ENCODE assay signal across 8 cellular contexts in the genomic region with DNA sequence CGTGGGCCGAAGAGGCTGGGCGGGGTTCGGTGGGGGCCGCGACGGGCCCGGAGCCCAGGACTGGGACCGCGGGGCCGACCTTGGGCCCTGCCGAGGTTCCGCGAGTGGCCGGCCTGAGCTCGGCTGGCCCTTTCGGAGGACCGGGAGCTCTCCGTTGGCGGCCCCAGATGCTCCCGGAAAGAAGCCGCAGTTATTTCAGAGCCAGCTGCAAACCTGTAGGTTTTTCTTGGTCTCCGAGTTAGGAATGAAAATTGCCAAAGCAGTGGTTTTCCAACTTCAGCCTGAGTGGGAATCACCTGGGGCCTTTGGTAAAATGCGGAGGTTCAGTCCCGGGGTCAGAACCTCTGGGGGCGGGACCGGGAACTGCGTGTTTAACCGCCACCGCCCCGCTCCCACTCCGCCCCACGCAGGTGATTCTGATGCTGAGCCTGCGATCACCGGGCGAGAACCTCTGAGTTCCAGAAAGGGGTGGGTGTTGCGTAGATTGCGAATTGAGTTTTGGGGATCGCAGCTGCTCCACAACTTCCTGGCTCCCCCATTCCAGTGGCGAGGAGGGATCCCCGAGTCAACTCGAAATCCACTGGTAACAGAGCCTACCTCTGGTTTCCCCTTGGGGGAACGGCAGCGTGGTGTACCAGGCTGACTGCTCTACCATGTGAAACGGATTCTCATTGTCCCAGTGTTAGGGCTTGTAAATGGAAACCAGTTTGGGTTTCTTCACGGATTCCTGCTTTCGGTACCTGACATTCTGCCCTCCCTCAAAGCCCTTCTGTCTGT. TPM values are rescaled to one million over a fixed set of nuclear protein-coding genes. Genes with fewer than 3 reads are reported as not detected.
DNase-seq lines count a peak whose midpoint lies in the region; ATAC-seq, FAIRE-seq and TF ChIP-seq lines count a peak whose summit lies in the region.
"Not testable (repeated sequence)": the region's sequence is repeated elsewhere in the genome, so short reads cannot be mapped to it uniquely, and the experiment has no call there.

No MANE protein-coding gene starts in this region.

- dilution Hi-C loops in keratinocyte (cut with MboI; ENCODE audit: extremely low pct_ligation_motif_present, low sequenced_read_pairs), result not testable (repeated sequence)

- not testable (repeated sequence) for TF ChIP-seq CTCF in OCI-LY1 (IDR thresholded peaks at IDR 0.05; ENCODE audit: low read length); coronary artery (IDR thresholded peaks at IDR 0.05); keratinocyte (optimal IDR thresholded peaks at IDR 0.05 in 1 of 3, IDR thresholded peaks at IDR 0.05 in 1 of 3, conservative IDR thresholded peaks at IDR 0.05 in 1 of 3; ENCODE audit: extremely low read depth in 1 of 3, insufficient read depth in 2 of 3, low read length in 3 of 3)

- peaks cover 28% of the 10 kb centered on the region for H3K4me1 ChIP-seq in OCI-LY1 (ENCODE audit: insufficient read depth, low read length, severe bottlenecking)
- H3K4me1 ChIP-seq in keratinocyte (ENCODE audit: control insufficient read depth, extremely low read depth, insufficient read depth, low read length); rectal smooth muscle tissue (ENCODE audit: control insufficient read depth, insufficient read depth, low read length): not testable (repeated sequence)

- peak overlapping the region; percentile 73 for H3K4me3 ChIP-seq in OCI-LY1 (ENCODE audit: low read depth, low read length, poor library complexity, severe bottlenecking)
- H3K4me3 ChIP-seq in coronary artery, result peak overlapping the region; percentile 93
- peak overlapping the region; percentile 80 to 96 (median 86) for H3K4me3 ChIP-seq in keratinocyte (ENCODE audit: control insufficient read depth in 2 of 3, extremely low read depth in 1 of 3, insufficient read depth in 2 of 3, low read depth in 1 of 3, low read length in 3 of 3)
- H3K4me3 ChIP-seq in rectal smooth muscle tissue (ENCODE audit: low read length), result peak overlapping the region; percentile 77

- H3K79me2 ChIP-seq in OCI-LY1 (ENCODE audit: insufficient read depth, low read length), result not testable (repeated sequence)
- H3K79me2 ChIP-seq in keratinocyte (ENCODE audit: control insufficient read depth, insufficient read depth, low read length), result peaks cover 49% of the 10 kb centered on the region

- DNase-seq in ELF-1 (ENCODE audit: low read depth, low spot score) (peak; percentile 23), substantia nigra (lab: John Stamatoyannopoulos, UW) (peak in 20 of 49 donors; percentile 17 to 58 (median 38))
- peak; percentile 23 to 28 (median 25) for DNase-seq in activated CD8-positive, alpha-beta memory T cell treated with anti-CD3 and anti-CD28 coated beads for 48 hours (ENCODE audit: low read depth in 2 of 3, low spot score in 2 of 3)
- DNase-seq in coronary artery (ENCODE audit: low spot score); keratinocyte (ENCODE audit: low read depth, low spot score): not testable (repeated sequence)

- peak overlapping the region; percentile 80 for H3K4me2 ChIP-seq in OCI-LY1 (ENCODE audit: low read length)
- H3K4me2 ChIP-seq in keratinocyte (ENCODE audit: control insufficient read depth, extremely low read depth, insufficient read depth, low read depth, low read length), result peak overlapping the region; percentile 96

- not testable (repeated sequence) for H3K9me2 ChIP-seq in OCI-LY1 (ENCODE audit: low read depth, low read length)

- H3K9me1 ChIP-seq in keratinocyte (ENCODE audit: control insufficient read depth, extremely low read depth, insufficient read depth, low read length), result not testable (repeated sequence)

- peak overlapping the region; percentile 75 for H3K9ac ChIP-seq in OCI-LY1 (ENCODE audit: low read length)
- H3K9ac ChIP-seq in keratinocyte (ENCODE audit: control insufficient read depth, extremely low read depth, insufficient read depth, low read length), result peak overlapping the region; percentile 88
- peak overlapping the region; percentile 69 for H3K9ac ChIP-seq in rectal smooth muscle tissue (ENCODE audit: low read length)

- not testable (repeated sequence) for H4K20me1 ChIP-seq in OCI-LY1 (ENCODE audit: insufficient read depth, low read length); keratinocyte (ENCODE audit: control insufficient read depth, extremely low read depth, insufficient read depth, low read length)

- H3K27ac ChIP-seq in OCI-LY1 (ENCODE audit: low read depth, low read length, poor library complexity, severe bottlenecking) (peak overlapping the region; percentile 22), coronary artery (peak overlapping the region; percentile 94 to 96), keratinocyte (ENCODE audit: control insufficient read depth, insufficient read depth, low read length) (peak overlapping the region; percentile 80), rectal smooth muscle tissue (ENCODE audit: low read depth, low read length) (peak overlapping the region; percentile 87), substantia nigra (ENCODE audit: low read depth, low read length, poor library complexity, severe bottlenecking) (peak overlapping the region; percentile 82)

- H3K36me3 ChIP-seq in OCI-LY1 (ENCODE audit: insufficient read depth, low read length); keratinocyte (ENCODE audit: control insufficient read depth in 2 of 2, extremely low read depth in 1 of 2, insufficient read depth in 2 of 2, low read length in 2 of 2); rectal smooth muscle tissue (ENCODE audit: control insufficient read depth, insufficient read depth, low read length): not testable (repeated sequence)

- ATAC-seq in HG02981 (IDR thresholded peaks at IDR 0.05; ENCODE audit: unreplicated experiment), result peak; percentile 24

- not testable (repeated sequence) for H3K9me3 ChIP-seq in OCI-LY1 (ENCODE audit: low read length); keratinocyte (ENCODE audit: control insufficient read depth, low read depth, low read length)

- FAIRE-seq in keratinocyte (lab: Jason Lieb, UNC), result not testable (repeated sequence)

- H2AFZ ChIP-seq in OCI-LY1 (ENCODE audit: low read length), result not testable (repeated sequence)
- peak overlapping the region; percentile 88 for H2AFZ ChIP-seq in keratinocyte (ENCODE audit: control insufficient read depth, low read length)

- H3F3A ChIP-seq in OCI-LY1 (ENCODE audit: insufficient read depth, low read length), result not testable (repeated sequence)

- not testable (repeated sequence) for H3K27me3 ChIP-seq in OCI-LY1 (ENCODE audit: insufficient read depth, low read length); keratinocyte (ENCODE audit: control insufficient read depth, extremely low read depth, insufficient read depth, low read length); rectal smooth muscle tissue (ENCODE audit: control insufficient read depth, insufficient read depth, low read length)

RNA-seq across cellular contexts. Expression of a gene that starts 0.8 kb away (rescaled TPM):
- polyA plus RNA-seq in keratinocyte, result 57.9 to 70.7 TPM (median 67.0 TPM) in 3 replicates
- polyA plus RNA-seq in keratinocyte (2011; ENCODE audit: low read depth), result 100 TPM
- polyA plus RNA-seq in keratinocyte (2011; cell fraction: cytosol; rRNA removed), result 40.9 and 71.4 TPM in 2 replicates
- 120 and 128 TPM in 2 replicates for polyA plus RNA-seq in keratinocyte (2011; cell fraction: nucleus; rRNA removed)
- polyA plus RNA-seq in keratinocyte (2012; ENCODE audit: low replicate concordance), result 37.7 and 57.3 TPM in 2 replicates
- polyA minus RNA-seq in keratinocyte, result 75.7 to 104 TPM (median 84.8 TPM) in 3 replicates
- 54.7 TPM for polyA minus RNA-seq in keratinocyte (2011; cell fraction: cytosol; rRNA and poly(A)+ RNA removed)
- polyA minus RNA-seq in keratinocyte (2011; cell fraction: nucleus; rRNA and poly(A)+ RNA removed), result 37.6 and 88.2 TPM in 2 replicates

RNA-seq across cellular contexts. Expression of a gene that starts 38.4 kb away (rescaled TPM):
- polyA plus RNA-seq in keratinocyte, result 37.2 to 46.0 TPM (median 41.6 TPM) in 3 replicates
- 21.1 TPM for polyA plus RNA-seq in keratinocyte (2011; ENCODE audit: low read depth)
- 21.4 and 23.1 TPM in 2 replicates for polyA plus RNA-seq in keratinocyte (2011; cell fraction: cytosol; rRNA removed)
- 175 and 195 TPM in 2 replicates for polyA plus RNA-seq in keratinocyte (2011; cell fraction: nucleus; rRNA removed)
- 35.5 and 58.8 TPM in 2 replicates for polyA plus RNA-seq in keratinocyte (2012; ENCODE audit: low replicate concordance)
- 14.6 to 33.8 TPM (median 17.6 TPM) in 3 replicates for polyA minus RNA-seq in keratinocyte
- 18.4 TPM for polyA minus RNA-seq in keratinocyte (2011; cell fraction: cytosol; rRNA and poly(A)+ RNA removed)
- 46.1 and 54.2 TPM in 2 replicates for polyA minus RNA-seq in keratinocyte (2011; cell fraction: nucleus; rRNA and poly(A)+ RNA removed)

Comparison
In these comparisons a context has a peak if more than half of its experiments do, and no peak if none do; other contexts are left out.
1. H3K27ac ChIP-seq: peak in every context shown above with its lines; median percentile 95 in coronary artery; 87 in rectal smooth muscle tissue; 82 in substantia nigra; 80 in keratinocyte; 22 in OCI-LY1.